Comparison of ENCODE assay signal across 6 cellular contexts in genomic region chr5:155629597-155629996, GRCh38.
"Had no signal": no experiment of that assay in that cellular context is flagged by ENCODE, and none has a peak within 500 bp of the region (broad histone marks: within the 10 kb centered on the region; RNA-seq: fewer than 3 reads in every experiment).

No MANE protein-coding gene starts in this region.

- H3K36me3 Mint-ChIP-seq: IgD-negative memory B cell had no signal

- ATAC-seq: HepG2, K562 had no signal

- H3K27ac Mint-ChIP-seq: IgD-negative memory B cell had no signal

- DNase-seq: IMR-90, KBM-7, KG1 had no signal

- H3K4me3 Mint-ChIP-seq: IgD-negative memory B cell had no signal

- H3K4me1 Mint-ChIP-seq: IgD-negative memory B cell had no signal
